In genomic region chr16:10941127-10941933, GRCh38 we compare ENCODE assay signal across 1 cellular context.
TF ChIP-seq lines count a peak whose summit lies in the region.

No MANE protein-coding gene starts in this region.

TF ChIP-seq in GM12878, 131 proteins besides CTCF, POLR2A, EP300 and RAD21:
- TF ChIP-seq PML (IDR thresholded peaks at IDR 0.05; ENCODE audit: low read length) (no peak), HDAC6 (IDR thresholded peaks at IDR 0.05; ENCODE audit: unreplicated experiment) (no peak), FOXM1 (IDR thresholded peaks at IDR 0.05; ENCODE audit: low read depth, low read length) (no peak), DPF2 (IDR thresholded peaks at IDR 0.05) (0 out of 2 replicates have a peak, but pooled peaks have one; percentile 5), BACH1 (IDR thresholded peaks at IDR 0.05; ENCODE audit: borderline replicate concordance) (no peak), MYC (IDR thresholded peaks at IDR 0.05; ENCODE audit: insufficient read depth, insufficient read length, insufficient replicate concordance, low read length, severe bottlenecking) (no peak), CBX3 (IDR thresholded peaks at IDR 0.05; ENCODE audit: borderline replicate concordance, low read depth) (no peak), E4F1 (IDR thresholded peaks at IDR 0.05; ENCODE audit: borderline replicate concordance, partially characterized antibody) (no peak), ZNF24 (IDR thresholded peaks at IDR 0.05) (no peak), POLR2AphosphoS2 (IDR thresholded peaks at IDR 0.05; ENCODE audit: low read depth, low read length) (0 out of 2 replicates have a peak, but pooled peaks have one; percentile 23), NR2C2 (IDR thresholded peaks at IDR 0.05; ENCODE audit: borderline replicate concordance, control insufficient read depth, insufficient read length, low read depth) (no peak), HDGF (IDR thresholded peaks at IDR 0.05) (peak; percentile 57; the same call in 1 of the 2 replicates), ZBED1 (IDR thresholded peaks at IDR 0.05; ENCODE audit: borderline replicate concordance) (no peak), HSF1 (IDR thresholded peaks at IDR 0.05; ENCODE audit: low read depth, low read length) (no peak)
- TF ChIP-seq, protein P1, sequence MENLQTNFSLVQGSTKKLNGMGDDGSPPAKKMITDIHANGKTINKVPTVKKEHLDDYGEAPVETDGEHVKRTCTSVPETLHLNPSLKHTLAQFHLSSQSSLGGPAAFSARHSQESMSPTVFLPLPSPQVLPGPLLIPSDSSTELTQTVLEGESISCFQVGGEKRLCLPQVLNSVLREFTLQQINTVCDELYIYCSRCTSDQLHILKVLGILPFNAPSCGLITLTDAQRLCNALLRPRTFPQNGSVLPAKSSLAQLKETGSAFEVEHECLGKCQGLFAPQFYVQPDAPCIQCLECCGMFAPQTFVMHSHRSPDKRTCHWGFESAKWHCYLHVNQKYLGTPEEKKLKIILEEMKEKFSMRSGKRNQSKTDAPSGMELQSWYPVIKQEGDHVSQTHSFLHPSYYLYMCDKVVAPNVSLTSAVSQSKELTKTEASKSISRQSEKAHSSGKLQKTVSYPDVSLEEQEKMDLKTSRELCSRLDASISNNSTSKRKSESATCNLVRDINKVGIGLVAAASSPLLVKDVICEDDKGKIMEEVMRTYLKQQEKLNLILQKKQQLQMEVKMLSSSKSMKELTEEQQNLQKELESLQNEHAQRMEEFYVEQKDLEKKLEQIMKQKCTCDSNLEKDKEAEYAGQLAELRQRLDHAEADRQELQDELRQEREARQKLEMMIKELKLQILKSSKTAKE (IDR thresholded peaks at IDR 0.05; ENCODE audit: low read depth, poor library complexity, severe bottlenecking) = no peak
